Comparison of ENCODE assay signal across 25 cellular contexts in genomic region chr21:15190837-15191236, GRCh38.
"Had no signal": no experiment of that assay in that cellular context is flagged by ENCODE, and none has a peak within 500 bp of the region (broad histone marks: within the 10 kb centered on the region; RNA-seq: fewer than 3 reads in every experiment).

No MANE protein-coding gene starts in this region.

- H3K36me3 ChIP-seq: heart left ventricle, left ventricle myocardium inferior, neural progenitor cell, neutrophil, spleen, tibial nerve, uterus had no signal

- H3K27me3 ChIP-seq: heart left ventricle, neural progenitor cell, neutrophil, spleen, tibial nerve, uterus had no signal

- H3K4me2 ChIP-seq: neural progenitor cell had no signal

- H3K4me3 ChIP-seq: heart left ventricle, left ventricle myocardium inferior, neural progenitor cell, psoas muscle, spleen, tibial nerve, uterus had no signal

- H3K9ac ChIP-seq: neural progenitor cell, parathyroid adenoma had no signal

- H3K9me3 ChIP-seq: heart left ventricle, left ventricle myocardium inferior, neutrophil, psoas muscle, spleen, tibial nerve, uterus had no signal

- H2AFZ ChIP-seq: neural progenitor cell, parathyroid adenoma had no signal

- H3K27ac ChIP-seq: heart left ventricle, left ventricle myocardium inferior, neural progenitor cell, neutrophil, parathyroid adenoma, psoas muscle, spleen, tibial nerve, uterus had no signal

- H3K79me2 ChIP-seq: parathyroid adenoma had no signal

- DNase-seq: heart left ventricle; hypothalamus; islet precursor cell; left ventricle myocardium inferior; mesenchymal stem cell; naive thymus-derived CD8-positive, alpha-beta T cell; occipital lobe; psoas muscle; right cardiac atrium; small intestine; spleen; stimulated activated CD4-positive, alpha-beta T cell treated with anti-CD3 and anti-CD28 coated beads, Interleukin-1b, Interleukin-23, amount 100 ng/mL, for 48 hours; stimulated activated CD4-positive, alpha-beta T cell treated with anti-CD3 and anti-CD28 coated beads, Interleukin-2, amount 100 ng/mL, for 48 hours; stimulated activated CD4-positive, alpha-beta T cell treated with anti-CD3 and anti-CD28 coated beads, Interleukin-4, amount 100 ng/mL, for 4 hours; stimulated activated CD8-positive, alpha-beta memory T cell treated with anti-CD3 and anti-CD28 coated beads, Interleukin-4, amount 100 ng/mL, for 48 hours; stimulated activated naive CD4-positive, alpha-beta T cell treated with Interleukin-2 at 50 U/mL for 16 hours; stimulated activated naive CD8-positive, alpha-beta T cell treated with anti-CD3 and anti-CD28 coated beads, Interleukin-15, amount 100 ng/mL, for 72 hours; substantia nigra; uterus had no signal

- FAIRE-seq: small intestine had no signal

- H3K4me1 ChIP-seq: heart left ventricle, left ventricle myocardium inferior, neural progenitor cell, parathyroid adenoma, psoas muscle, spleen, uterus had no signal

- ATAC-seq: heart left ventricle; naive thymus-derived CD8-positive, alpha-beta T cell; psoas muscle; right cardiac atrium; sciatic nerve; stimulated activated memory B cell treated with anti-CD40 and anti-IgM and Interleukin-4, amounts not matched to agents 10 μg/mL and 1 μg/mL and 100 μg/mL, for 72 hours; stimulated activated naive CD8-positive, alpha-beta T cell treated with anti-CD3 and anti-CD28 coated beads, Interleukin-15, amount 100 ng/mL, for 72 hours had no signal
